ENCODE assay signal across 12 cellular contexts in the genomic region with DNA sequence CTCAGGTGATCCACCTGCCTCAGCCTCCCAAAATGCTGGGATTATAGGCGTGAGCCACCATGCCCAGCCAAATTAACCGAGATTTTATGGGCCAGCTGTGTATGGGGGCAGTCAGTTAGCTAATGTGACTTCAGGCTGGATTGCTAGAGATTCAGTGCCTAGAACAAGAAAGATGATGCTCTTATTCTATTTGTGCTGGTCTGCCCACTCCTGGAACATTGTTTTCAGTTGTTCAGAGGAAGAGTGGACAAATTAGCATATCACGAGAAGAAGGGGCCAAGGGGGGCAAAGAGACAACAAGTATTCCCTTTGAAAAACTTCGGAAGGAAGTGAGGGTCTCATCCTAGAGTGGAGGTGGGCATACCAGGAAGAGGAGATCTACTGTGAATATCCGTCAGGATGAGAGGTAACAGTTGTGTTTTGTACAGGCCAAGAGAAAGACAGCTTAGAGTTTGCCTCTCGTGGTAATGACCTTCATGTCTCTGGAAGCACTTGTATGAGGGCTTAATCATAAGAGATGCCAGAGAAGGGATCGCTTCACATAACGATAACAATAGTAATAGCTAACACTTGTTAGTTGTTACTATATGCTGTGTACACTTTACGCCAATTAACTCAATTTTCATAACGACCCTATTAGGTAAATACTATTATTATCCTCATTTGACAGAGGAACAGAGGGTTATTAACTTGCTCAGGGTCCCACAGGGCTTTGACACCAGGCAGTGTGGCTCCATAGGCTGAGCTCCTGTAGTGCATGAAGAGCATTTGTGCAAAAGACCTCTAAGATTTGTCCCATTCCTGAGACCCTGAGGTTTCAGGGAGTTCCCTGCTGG.
DNase-seq lines count a peak whose midpoint lies in the region; ATAC-seq, FAIRE-seq and TF ChIP-seq lines count a peak whose summit lies in the region.
"Had no signal": no experiment of that assay in that cellular context is flagged by ENCODE, and none has a peak within 500 bp of the region (broad histone marks: within the 10 kb centered on the region; RNA-seq: fewer than 3 reads in every experiment).

No MANE protein-coding gene starts in this region.

- H3K4me3 ChIP-seq in Karpas-422 (ENCODE audit: low read length) (peak overlapping the region; percentile 38; the same call in 1 of the 2 replicates), astrocyte (ENCODE audit: insufficient read depth, low read depth, low read length) (no peak overlapping the region), gastrocnemius medialis (no peak overlapping the region), vagina (no peak overlapping the region)

- peak; percentile 15 for DNase-seq in DMS153 (lab: John Stamatoyannopoulos, UW)
- DNase-seq in DMS153 treated with DMSO at 0.1 percent for 48 hours (lab: John Stamatoyannopoulos, UW; ENCODE audit: unreplicated experiment) = no peak
- peak; percentile 46 for DNase-seq in Karpas-422
- peak; percentile 18 for DNase-seq in astrocyte (ENCODE audit: low read depth)
- no peak for DNase-seq in gastrocnemius medialis
- DNase-seq in pons (ENCODE audit: low spot score) = no peak
- DNase-seq in vagina (ENCODE audit: extremely low spot score in 2 of 2) = no peak
- no peak for DNase-seq in SW 1271 (lab: John Stamatoyannopoulos, UW)
- DNase-seq: activated CD4-positive, alpha-beta T cell treated with anti-CD3 and anti-CD28 coated beads for 1 hour; activated naive CD4-positive, alpha-beta T cell treated with anti-CD3 and anti-CD28 coated beads, Interleukin-2, amount 10 ng/mL, durations not matched to agents 7 days and 5 days; effector CD4-positive, alpha-beta T cell; stimulated activated CD4-positive, alpha-beta T cell treated with anti-CD3 and anti-CD28 coated beads, Interleukin-2, amount 100 ng/mL, for 48 hours had no signal

- H3K79me2 ChIP-seq in Karpas-422 (ENCODE audit: low read length) (no peaks in the 10 kb centered on the region), astrocyte (ENCODE audit: insufficient read depth, low read length) (no peaks in the 10 kb centered on the region)

- peaks cover 22% of the 10 kb centered on the region for H3K27me3 Mint-ChIP-seq in astrocyte (ENCODE audit: low read depth, unreplicated experiment)

- in situ Hi-C loops in gastrocnemius medialis (cut with MboI; ENCODE audit: low sequenced_read_pairs in 4 of 4) = no loop called here

- H3K4me1 ChIP-seq in Karpas-422 (ENCODE audit: low read length) (peaks cover 55% of the 10 kb centered on the region), astrocyte (ENCODE audit: insufficient read depth, low read length) (peaks cover 25% of the 10 kb centered on the region), gastrocnemius medialis (peaks cover 22 to 26% of the 10 kb centered on the region in 2 donors), vagina (peaks cover 46% of the 10 kb centered on the region)

- H3K9me3 Mint-ChIP-seq in astrocyte (ENCODE audit: unreplicated experiment) = no peaks in the 10 kb centered on the region
- H3K9me3 Mint-ChIP-seq: activated naive CD4-positive, alpha-beta T cell treated with anti-CD3 and anti-CD28 coated beads, Interleukin-2, amount 10 ng/mL, durations not matched to agents 7 days and 5 days had no signal

- no peaks in the 10 kb centered on the region for H3K36me3 Mint-ChIP-seq in astrocyte (ENCODE audit: low read depth, unreplicated experiment)
- H3K36me3 Mint-ChIP-seq: activated naive CD4-positive, alpha-beta T cell treated with anti-CD3 and anti-CD28 coated beads, Interleukin-2, amount 10 ng/mL, durations not matched to agents 7 days and 5 days had no signal

- H3K9ac ChIP-seq in Karpas-422 (ENCODE audit: low read length) (no peak overlapping the region), astrocyte (ENCODE audit: low read length) (no peak overlapping the region)

- intact Hi-C loops in gastrocnemius medialis (cut with DNase I; ENCODE audit: low total_unique reads) (no loop called here), vagina (cut with DNase I) (no loop called here)

- no peak for TF ChIP-seq CTCF in astrocyte (IDR thresholded peaks at IDR 0.05; ENCODE audit: insufficient read depth, low read depth, low read length)
- no peak for TF ChIP-seq CTCF in gastrocnemius medialis (IDR thresholded peaks at IDR 0.05 in 4 of 5, conservative IDR thresholded peaks at IDR 0.05 in 1 of 5)
- TF ChIP-seq CTCF in vagina (IDR thresholded peaks at IDR 0.05) = no peak

- ATAC-seq in gastrocnemius medialis = peak; percentile 28 to 35

- H3K36me3 ChIP-seq in Karpas-422 (ENCODE audit: insufficient read depth, low read length) (no peaks in the 10 kb centered on the region), astrocyte (ENCODE audit: insufficient read depth, low read length) (no peaks in the 10 kb centered on the region), gastrocnemius medialis (no peaks in the 10 kb centered on the region), vagina (no peaks in the 10 kb centered on the region)

- no peak overlapping the region for H2AFZ ChIP-seq in Karpas-422 (ENCODE audit: low read length)
- no peak overlapping the region for H2AFZ ChIP-seq in astrocyte (ENCODE audit: low read depth, low read length)

- no peak overlapping the region for H3K4me3 Mint-ChIP-seq in astrocyte (ENCODE audit: unreplicated experiment)
- H3K4me3 Mint-ChIP-seq: activated naive CD4-positive, alpha-beta T cell treated with anti-CD3 and anti-CD28 coated beads, Interleukin-2, amount 10 ng/mL, durations not matched to agents 7 days and 5 days had no signal

- H3K27ac ChIP-seq in Karpas-422 (ENCODE audit: low read length) = no peak overlapping the region
- H3K27ac ChIP-seq in astrocyte (ENCODE audit: low read depth, low read length) = no peak overlapping the region
- H3K27ac ChIP-seq in gastrocnemius medialis = peak overlapping the region in 3 of 4 donors; percentile 21 to 48 (median 32)
- no peak overlapping the region for H3K27ac ChIP-seq in vagina

- H3K9me3 ChIP-seq in Karpas-422 (ENCODE audit: low read length) = no peaks in the 10 kb centered on the region
- no peaks in the 10 kb centered on the region for H3K9me3 ChIP-seq in astrocyte (ENCODE audit: insufficient read depth, low read depth, low read length)
- H3K9me3 ChIP-seq in gastrocnemius medialis = no peaks in the 10 kb centered on the region
- no peaks in the 10 kb centered on the region for H3K9me3 ChIP-seq in vagina

- no peaks in the 10 kb centered on the region for H3K9me2 ChIP-seq in Karpas-422 (replicated peaks; ENCODE audit: insufficient read depth, low read length)

- TF ChIP-seq POLR2A in gastrocnemius medialis (IDR thresholded peaks at IDR 0.05) (no peak), vagina (IDR thresholded peaks at IDR 0.05) (no peak)

- no peak for FAIRE-seq in astrocyte (lab: Jason Lieb, UNC)

- no peaks in the 10 kb centered on the region for H3K27me3 ChIP-seq in Karpas-422 (ENCODE audit: low read length)
- H3K27me3 ChIP-seq in astrocyte (ENCODE audit: insufficient read depth, low read length) = peaks cover 26% of the 10 kb centered on the region
- no peaks in the 10 kb centered on the region for H3K27me3 ChIP-seq in gastrocnemius medialis
- H3K27me3 ChIP-seq in vagina = no peaks in the 10 kb centered on the region

- peak overlapping the region; percentile 23 for H3K27ac Mint-ChIP-seq in astrocyte (ENCODE audit: unreplicated experiment)
- H3K27ac Mint-ChIP-seq: activated naive CD4-positive, alpha-beta T cell treated with anti-CD3 and anti-CD28 coated beads, Interleukin-2, amount 10 ng/mL, durations not matched to agents 7 days and 5 days had no signal

- H3K4me1 Mint-ChIP-seq in astrocyte (ENCODE audit: low read depth, unreplicated experiment) = peaks cover 50% of the 10 kb centered on the region
- H3K4me1 Mint-ChIP-seq: activated naive CD4-positive, alpha-beta T cell treated with anti-CD3 and anti-CD28 coated beads, Interleukin-2, amount 10 ng/mL, durations not matched to agents 7 days and 5 days had no signal

- no peaks in the 10 kb centered on the region for H4K20me1 ChIP-seq in Karpas-422 (ENCODE audit: insufficient read depth, low read depth, low read length)
- H4K20me1 ChIP-seq in astrocyte (ENCODE audit: insufficient read depth, low read length) = no peaks in the 10 kb centered on the region

- H3K4me2 ChIP-seq in Karpas-422 (ENCODE audit: low read depth, low read length, poor library complexity, severe bottlenecking) (peak overlapping the region; percentile 69), astrocyte (ENCODE audit: low read length) (peak overlapping the region; percentile 55)

Comparison
In these comparisons a context has a peak if more than half of its experiments do, and no peak if none do; other contexts are left out.
1. DNase-seq: peak in DMS153 (single experiment), Karpas-422 (single experiment) and astrocyte (single experiment); none in DMS153 treated with DMSO at 0.1 percent for 48 hours (single experiment), gastrocnemius medialis (0 of 2), pons (single experiment), vagina (0 of 2) and SW 1271 (0 of 2).
2. H3K27ac ChIP-seq: peak in gastrocnemius medialis (3 of 4); none in Karpas-422 (single experiment), astrocyte (single experiment) and vagina (single experiment).